18 cellular contexts compared by ENCODE assay signal in genomic region chr1:77026126-77026525, GRCh38.
DNase-seq lines count a peak whose midpoint lies in the region; ATAC-seq, FAIRE-seq and TF ChIP-seq lines count a peak whose summit lies in the region.
"Had no signal": no experiment of that assay in that cellular context is flagged by ENCODE, and none has a peak within 500 bp of the region (broad histone marks: within the 10 kb centered on the region; RNA-seq: fewer than 3 reads in every experiment).

No MANE protein-coding gene starts in this region.

- H3K36me3 Mint-ChIP-seq in H9 (ENCODE audit: insufficient read depth in 1 of 3, low read depth in 3 of 3), result no peaks in the 10 kb centered on the region; a peak in 1 of 7 replicates
- H3K36me3 Mint-ChIP-seq in nephron progenitor cell (ENCODE audit: low read depth), result no peaks in the 10 kb centered on the region
- no peaks in the 10 kb centered on the region for H3K36me3 Mint-ChIP-seq in activated T-helper 1 cell treated with anti-CD3 and anti-CD28 coated beads, Interleukin-12 subunit alpha, Interleukin-12 subunit beta, Interleukin-2, Interleukin-4 antibody, amounts not matched to agents 30 ng/mL and 10 ng/mL and 1 ng/mL, durations not matched to agents 14 hours and 24 hours and 36 hours (ENCODE audit: low read depth)

- H3K4me3 Mint-ChIP-seq in H9 (no peak overlapping the region), nephron progenitor cell (no peak overlapping the region)
- no peak overlapping the region for H3K4me3 Mint-ChIP-seq in activated T-helper 1 cell treated with anti-CD3 and anti-CD28 coated beads, Interleukin-12 subunit alpha, Interleukin-12 subunit beta, Interleukin-2, Interleukin-4 antibody, amounts not matched to agents 30 ng/mL and 10 ng/mL and 1 ng/mL, durations not matched to agents 14 hours and 24 hours and 36 hours
- H3K4me3 Mint-ChIP-seq: CD4-positive, alpha-beta T cell had no signal

- WGBS in H9 (ENCODE audit: extremely low coverage, insufficient read length, low lambda C conversion rate), result no CpG with 5 or more reads among the region's 2 CpGs
- 62% methylated on average over 2 of the region's 2 CpGs; no CpG with 5 or more reads in 1 of the 2 experiments for WGBS in H1 (ENCODE audit: extremely low coverage in 1 of 2, insufficient coverage in 1 of 2, insufficient read length in 1 of 2, insufficient replicate concordance in 2 of 2, low coverage in 1 of 2, low lambda C conversion rate in 2 of 2, missing lambda C conversion rate in 1 of 2), 2 experiments

- H3K56ac ChIP-seq in H9 (ENCODE audit: insufficient read length, low read depth, low read length) (no peak overlapping the region), H1 (replicated peaks; ENCODE audit: insufficient read length, low read depth, low read length) (no peak overlapping the region)

- H2BK120ac ChIP-seq in H9 (ENCODE audit: low read depth, low read length, poor library complexity, severe bottlenecking) (no peak overlapping the region), H1 (replicated peaks; ENCODE audit: low read depth, low read length) (no peak overlapping the region)

- H2BK5ac ChIP-seq in H9 (ENCODE audit: insufficient read length, low read length), result no peak overlapping the region
- no peak overlapping the region for H2BK5ac ChIP-seq in H1 (ENCODE audit: low read depth, low read length)

- FAIRE-seq in H1 (lab: Jason Lieb, UNC), result no peak
- FAIRE-seq: A549, D721Med, G401.6, GM12891 had no signal

- no peak overlapping the region for H3K4ac ChIP-seq in H9 (ENCODE audit: low read depth, low read length)
- H3K4ac ChIP-seq in H1 (replicated peaks; ENCODE audit: insufficient read length, low read depth, low read length), result no peak overlapping the region

- H3K23me2 ChIP-seq in H9 (ENCODE audit: insufficient read length, low read depth, low read length, poor library complexity, severe bottlenecking) (no peaks in the 10 kb centered on the region), H1 (ENCODE audit: low read depth, low read length) (no peaks in the 10 kb centered on the region)

- H3K23ac ChIP-seq in H9 (ENCODE audit: insufficient read length, low read depth, low read length) (no peak overlapping the region), H1 (ENCODE audit: insufficient read length) (no peak overlapping the region)

- no peaks in the 10 kb centered on the region for H3K79me2 ChIP-seq in H9 (ENCODE audit: insufficient read depth, low read length)
- no peaks in the 10 kb centered on the region for H3K79me2 ChIP-seq in H1 (ENCODE audit: control insufficient read depth in 1 of 2, insufficient read depth in 2 of 2, low read length in 2 of 2)

- peak overlapping the region; percentile 60; the same call in 1 of the 2 replicates for H3K14ac ChIP-seq in H9 (ENCODE audit: insufficient read depth, low read length)
- no peak overlapping the region for H3K14ac ChIP-seq in H1 (ENCODE audit: insufficient read length)

- peak overlapping the region; percentile 28 for H3K18ac ChIP-seq in H9 (ENCODE audit: insufficient read length, low read depth, low read length)
- H3K18ac ChIP-seq in H1 (ENCODE audit: extremely low read depth, low read length), result no peak overlapping the region

- no peaks in the 10 kb centered on the region for H3K79me1 ChIP-seq in H9 (ENCODE audit: insufficient read depth, low read depth, low read length, poor library complexity, severe bottlenecking)
- no peaks in the 10 kb centered on the region for H3K79me1 ChIP-seq in H1 (ENCODE audit: low read depth, low read length)

- H3K27me3 Mint-ChIP-seq in H9 (ENCODE audit: low read depth), result peaks cover 4% of the 10 kb centered on the region; the same call in 1 of the 2 replicates
- H3K27me3 Mint-ChIP-seq in nephron progenitor cell (ENCODE audit: low read depth, poor library complexity), result no peaks in the 10 kb centered on the region
- H3K27me3 Mint-ChIP-seq in activated T-helper 1 cell treated with anti-CD3 and anti-CD28 coated beads, Interleukin-12 subunit alpha, Interleukin-12 subunit beta, Interleukin-2, Interleukin-4 antibody, amounts not matched to agents 30 ng/mL and 10 ng/mL and 1 ng/mL, durations not matched to agents 14 hours and 24 hours and 36 hours (ENCODE audit: insufficient read depth), result peaks cover 2% of the 10 kb centered on the region

- POLR2A ChIA-PET in H1 (lab: Charles Lee; ENCODE audit: partially characterized antibody), result no interaction called here

- no peak overlapping the region for H3T11ph ChIP-seq in H9 (ENCODE audit: low read length)

- H3K4me1 Mint-ChIP-seq in H9, result peaks cover 36 to 41% of the 10 kb centered on the region in 2 experiments
- peaks cover 70% of the 10 kb centered on the region for H3K4me1 Mint-ChIP-seq in nephron progenitor cell
- no peaks in the 10 kb centered on the region for H3K4me1 Mint-ChIP-seq in activated T-helper 1 cell treated with anti-CD3 and anti-CD28 coated beads, Interleukin-12 subunit alpha, Interleukin-12 subunit beta, Interleukin-2, Interleukin-4 antibody, amounts not matched to agents 30 ng/mL and 10 ng/mL and 1 ng/mL, durations not matched to agents 14 hours and 24 hours and 36 hours (ENCODE audit: low read depth)

- H3K27ac ChIP-seq in H9 (ENCODE audit: insufficient read length, low read depth, low read length) (no peak overlapping the region), H1 (ENCODE audit: low read depth, low read length) (no peak overlapping the region)
- H3K27ac ChIP-seq: A549, C4-2B, GM23248 had no signal

- H4K8ac ChIP-seq in H9 (replicated peaks; ENCODE audit: insufficient read length, low read depth, low read length) (no peak overlapping the region), H1 (ENCODE audit: extremely low read depth, insufficient read depth, low read length) (no peak overlapping the region)

- CTCF ChIA-PET in H1 (lab: Charles Lee; ENCODE audit: partially characterized antibody), result interaction anchor here (1.2 kb wide), 1 partner anchor 638 kb away, joined by 3 read pairs; no protein-coding TSS in a partner anchor

- no peaks in the 10 kb centered on the region for H3K36me3 ChIP-seq in H1 (ENCODE audit: control insufficient read depth in 2 of 4, insufficient read depth in 4 of 4, low read length in 3 of 4)
- H3K36me3 ChIP-seq: HAP-1 had no signal

- no peak for ATAC-seq in HG03378 (IDR thresholded peaks at IDR 0.05; ENCODE audit: unreplicated experiment)
- ATAC-seq: A549 had no signal

- H3K27me3 ChIP-seq in H9 (ENCODE audit: insufficient read depth, low read length) (no peaks in the 10 kb centered on the region), H1 (replicated peaks in 1 of 4; ENCODE audit: control insufficient read depth in 3 of 4, extremely low read depth in 1 of 4, insufficient read depth in 3 of 4, low read length in 3 of 4) (no peaks in the 10 kb centered on the region)

- H3K9ac ChIP-seq in H9 (ENCODE audit: extremely low read depth, insufficient read length, low read length) (no peak overlapping the region), H1 (replicated peaks in 1 of 4; ENCODE audit: extremely low read depth in 1 of 4, low read depth in 3 of 4, low read length in 3 of 4) (no peak overlapping the region)
- H3K9ac ChIP-seq: GM23248 had no signal

- TF ChIP-seq RAD21 in H1 (IDR thresholded peaks at IDR 0.05 in 1 of 2, conservative IDR thresholded peaks at IDR 0.05 in 1 of 2; ENCODE audit: low read depth in 2 of 2, low read length in 2 of 2), result no peak

- no peak overlapping the region for H4K5ac ChIP-seq in H9 (ENCODE audit: insufficient read length, low read depth, low read length)
- H4K5ac ChIP-seq in H1 (ENCODE audit: insufficient read length, low read depth, low read length), result no peak overlapping the region

- TF ChIP-seq POLR2A in H1 (IDR thresholded peaks at IDR 0.05; ENCODE audit: control extremely low read depth in 1 of 2, low read depth in 2 of 2, low read length in 2 of 2), result no peak

- H3K9me3 Mint-ChIP-seq in H9 (no peaks in the 10 kb centered on the region), nephron progenitor cell (no peaks in the 10 kb centered on the region)
- no peaks in the 10 kb centered on the region for H3K9me3 Mint-ChIP-seq in activated T-helper 1 cell treated with anti-CD3 and anti-CD28 coated beads, Interleukin-12 subunit alpha, Interleukin-12 subunit beta, Interleukin-2, Interleukin-4 antibody, amounts not matched to agents 30 ng/mL and 10 ng/mL and 1 ng/mL, durations not matched to agents 14 hours and 24 hours and 36 hours
- H3K9me3 Mint-ChIP-seq: CD4-positive, alpha-beta T cell had no signal

- H3K4me2 ChIP-seq in H9 (ENCODE audit: insufficient read depth, insufficient read length, low read length), result no peak overlapping the region
- peak overlapping the region in 1 of 2 experiments; percentile 6; a peak in 2 of 4 replicates for H3K4me2 ChIP-seq in H1 (ENCODE audit: insufficient read depth in 1 of 2, low read depth in 2 of 2, low read length in 2 of 2)
- H3K4me2 ChIP-seq: A549 had no signal

- H2BK20ac ChIP-seq in H9 (ENCODE audit: low read depth, low read length, poor library complexity, severe bottlenecking) (no peak overlapping the region), H1 (ENCODE audit: low read length) (no peak overlapping the region; the same call in 1 of the 2 replicates)

- H4K91ac ChIP-seq in H9 (ENCODE audit: insufficient read length, low read depth, low read length) (no peak overlapping the region), H1 (replicated peaks; ENCODE audit: insufficient read length, low read length) (no peak overlapping the region)

- TF ChIP-seq CTCF in H9 (conservative IDR thresholded peaks at IDR 0.05) (no peak), H1 (IDR thresholded peaks at IDR 0.05; ENCODE audit: control extremely low read depth in 1 of 3, insufficient read depth in 1 of 3, low read depth in 1 of 3, low read length in 3 of 3) (no peak), nephron progenitor cell (IDR thresholded peaks at IDR 0.05) (no peak)

- no peak for TF ChIP-seq EP300 in H1 (IDR thresholded peaks at IDR 0.05; ENCODE audit: borderline replicate concordance in 1 of 2, low read depth in 2 of 2, low read length in 2 of 2)

- no peak for DNase-seq in H9
- DNase-seq in H1 (ENCODE audit: low read depth in 1 of 2, low spot score in 2 of 2), result no peak
- peak; percentile 26 for DNase-seq in iPS-NIHi11 (ENCODE audit: low spot score)
- DNase-seq in nephron progenitor cell, result no peak
- no peak for DNase-seq in dedifferentiated amniotic fluid mesenchymal stem cell (ENCODE audit: extremely low spot score)
- DNase-seq in activated T-helper 1 cell treated with anti-CD3 and anti-CD28 coated beads, Interleukin-12 subunit alpha, Interleukin-12 subunit beta, Interleukin-2, Interleukin-4 antibody, amounts not matched to agents 30 ng/mL and 10 ng/mL and 1 ng/mL, durations not matched to agents 14 hours and 24 hours and 36 hours (ENCODE audit: low spot score), result no peak
- DNase-seq in T-helper 1 cell, result no peak
- DNase-seq: AML-193; Caco-2; CD4-positive, alpha-beta T cell; GM23248 had no signal

- H3K9me3 ChIP-seq in H9 (ENCODE audit: control insufficient read depth, low read depth, low read length) (no peaks in the 10 kb centered on the region), H1 (ENCODE audit: insufficient read depth in 2 of 2, low read depth in 1 of 2, low read length in 1 of 2) (no peaks in the 10 kb centered on the region)
- H3K9me3 ChIP-seq: A549, Caco-2, HAP-1 had no signal

- H3K4me1 ChIP-seq in H9 (ENCODE audit: insufficient read depth, low read length) (peaks cover 2% of the 10 kb centered on the region; the same call in 1 of the 2 replicates), H1 (replicated peaks in 1 of 4; ENCODE audit: control insufficient read depth in 3 of 4, insufficient read depth in 4 of 4, low read length in 3 of 4) (peaks cover 0 to 5% (median 2%) of the 10 kb centered on the region in 4 experiments; a peak in 4 of 7 replicates)
- H3K4me1 ChIP-seq: Caco-2, HAP-1 had no signal

- no peak overlapping the region for H2BK15ac ChIP-seq in H9 (ENCODE audit: low read depth, low read length)
- no peak overlapping the region for H2BK15ac ChIP-seq in H1 (ENCODE audit: low read length)

- H2AK5ac ChIP-seq in H9 (ENCODE audit: insufficient read length, low read length), result no peak overlapping the region
- H2AK5ac ChIP-seq in H1 (ENCODE audit: low read depth, low read length), result no peak overlapping the region

- intact Hi-C loops in activated T-helper 1 cell treated with anti-CD3 and anti-CD28 coated beads, Interleukin-12 subunit alpha, Interleukin-12 subunit beta, Interleukin-2, Interleukin-4 antibody, amounts not matched to agents 30 ng/mL and 10 ng/mL and 1 ng/mL, durations not matched to agents 14 hours and 24 hours and 36 hours (cut with micrococcal nuclease), result no loop called here

- H4K20me1 ChIP-seq in H9 (ENCODE audit: control insufficient read depth, insufficient read depth, insufficient read length) (no peaks in the 10 kb centered on the region), H1 (replicated peaks in 1 of 2; ENCODE audit: control insufficient read depth in 1 of 2, insufficient read depth in 2 of 2, low read length in 2 of 2) (no peaks in the 10 kb centered on the region)

- H2BK12ac ChIP-seq in H9 (ENCODE audit: insufficient read length, low read depth, low read length) (no peak overlapping the region), H1 (ENCODE audit: low read depth, low read length) (no peak overlapping the region)

- peak overlapping the region in 1 of 3 experiments; percentile 93; a peak in 2 of 7 replicates for H3K27ac Mint-ChIP-seq in H9
- H3K27ac Mint-ChIP-seq in nephron progenitor cell, result peak overlapping the region; percentile 25
- H3K27ac Mint-ChIP-seq in activated T-helper 1 cell treated with anti-CD3 and anti-CD28 coated beads, Interleukin-12 subunit alpha, Interleukin-12 subunit beta, Interleukin-2, Interleukin-4 antibody, amounts not matched to agents 30 ng/mL and 10 ng/mL and 1 ng/mL, durations not matched to agents 14 hours and 24 hours and 36 hours, result no peak overlapping the region
- H3K27ac Mint-ChIP-seq: CD4-positive, alpha-beta T cell had no signal

- H3K4me3 ChIP-seq in H1 (ENCODE audit: extremely low read depth in 1 of 4, insufficient read depth in 2 of 4, low read depth in 3 of 4, low read length in 4 of 4), result no peak overlapping the region
- H3K4me3 ChIP-seq: A549, GM23248, HAP-1 had no signal

- H2AFZ ChIP-seq in H9 (ENCODE audit: low read length) (no peak overlapping the region), H1 (ENCODE audit: low read length) (no peak overlapping the region)
- H2AFZ ChIP-seq: GM23248 had no signal
